1 cellular context compared by ENCODE assay signal in genomic region chr2:65353046-65353445, GRCh38.
TF ChIP-seq lines count a peak whose summit lies in the region.

No MANE protein-coding gene starts in this region.

TF ChIP-seq in K562, 482 proteins besides CTCF, POLR2A, EP300 and RAD21 (continued from another document):
- TF ChIP-seq, protein P1, sequence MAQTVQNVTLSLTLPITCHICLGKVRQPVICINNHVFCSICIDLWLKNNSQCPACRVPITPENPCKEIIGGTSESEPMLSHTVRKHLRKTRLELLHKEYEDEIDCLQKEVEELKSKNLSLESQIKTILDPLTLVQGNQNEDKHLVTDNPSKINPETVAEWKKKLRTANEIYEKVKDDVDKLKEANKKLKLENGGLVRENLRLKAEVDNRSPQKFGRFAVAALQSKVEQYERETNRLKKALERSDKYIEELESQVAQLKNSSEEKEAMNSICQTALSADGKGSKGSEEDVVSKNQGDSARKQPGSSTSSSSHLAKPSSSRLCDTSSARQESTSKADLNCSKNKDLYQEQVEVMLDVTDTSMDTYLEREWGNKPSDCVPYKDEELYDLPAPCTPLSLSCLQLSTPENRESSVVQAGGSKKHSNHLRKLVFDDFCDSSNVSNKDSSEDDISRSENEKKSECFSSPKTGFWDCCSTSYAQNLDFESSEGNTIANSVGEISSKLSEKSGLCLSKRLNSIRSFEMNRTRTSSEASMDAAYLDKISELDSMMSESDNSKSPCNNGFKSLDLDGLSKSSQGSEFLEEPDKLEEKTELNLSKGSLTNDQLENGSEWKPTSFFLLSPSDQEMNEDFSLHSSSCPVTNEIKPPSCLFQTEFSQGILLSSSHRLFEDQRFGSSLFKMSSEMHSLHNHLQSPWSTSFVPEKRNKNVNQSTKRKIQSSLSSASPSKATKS (CRISPR knock-in tag; IDR thresholded peaks at IDR 0.05) = no peak
- TF ChIP-seq ZBTB12 (CRISPR knock-in tag; IDR thresholded peaks at IDR 0.05) = no peak
- TF ChIP-seq ZNF766 (CRISPR knock-in tag; conservative IDR thresholded peaks at IDR 0.05) = no peak
